In genomic region chr14:67883717-67884116, GRCh38 we compare ENCODE assay signal across 1 cellular context.
TF ChIP-seq lines count a peak whose summit lies in the region.

No MANE protein-coding gene starts in this region.

TF ChIP-seq in SK-N-SH treated with all-trans-retinoic acid at 6 μM for 48 hours, 23 proteins besides CTCF, POLR2A, EP300 and RAD21 (continued from another document):
- no peak for TF ChIP-seq CREB5 (CRISPR knock-in tag; IDR thresholded peaks at IDR 0.05; ENCODE audit: low read depth)
TF ChIP-seq in SK-N-SH treated with all-trans-retinoic acid at 6 μM for 48 hours: peak in this region for 0.
